ENCODE assay signal across 8 cellular contexts in the genomic region with DNA sequence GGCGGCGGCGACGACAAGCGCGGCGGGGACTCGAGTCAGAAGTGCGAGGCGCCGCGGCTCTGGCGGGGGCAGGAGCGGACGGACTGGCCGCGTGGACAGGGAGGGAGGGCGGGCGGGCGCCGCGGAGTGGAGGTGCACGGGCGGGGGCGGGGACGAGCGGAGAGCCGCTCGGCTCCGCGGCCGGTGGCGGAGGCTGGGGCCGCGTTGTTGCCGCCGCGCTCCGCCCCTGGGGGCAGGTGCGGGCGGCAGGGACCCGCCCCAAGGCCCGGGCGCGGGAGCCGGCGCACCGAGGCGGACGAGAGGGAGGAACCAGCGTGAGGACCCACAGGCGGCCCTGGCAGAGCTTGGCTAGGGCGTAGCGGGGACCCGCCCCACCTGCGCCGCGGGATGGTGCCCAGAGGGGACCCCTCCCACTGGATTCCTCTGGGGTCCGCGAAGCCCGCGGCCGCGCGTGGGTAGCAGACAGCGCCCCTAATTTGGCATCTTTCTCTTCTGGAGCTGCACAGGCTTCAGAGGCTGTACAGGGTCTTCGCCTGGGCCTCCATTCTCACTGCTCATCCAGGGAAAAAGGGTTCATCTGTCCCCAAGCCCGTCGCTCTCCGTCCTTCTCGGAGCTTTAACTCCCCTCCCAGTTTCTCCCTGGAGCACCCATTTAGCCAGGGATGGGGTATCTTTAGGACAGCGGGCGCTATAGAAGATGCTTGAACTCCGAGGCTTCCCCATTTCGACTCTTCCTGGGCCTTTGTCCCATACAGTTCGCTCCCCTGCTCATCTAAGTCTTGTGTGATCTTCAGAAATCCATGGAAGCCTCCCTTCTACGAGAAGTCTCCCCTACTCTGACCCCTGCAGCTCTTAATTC. TPM values are rescaled to one million over a fixed set of nuclear protein-coding genes. Genes with fewer than 3 reads are reported as not detected.
A peak's percentile ranks its signal among the peaks of the same experiment; 100 is the strongest.
DNase-seq lines count a peak whose midpoint lies in the region; ATAC-seq and TF ChIP-seq lines count a peak whose summit lies in the region.

A gene (minus strand): TSS at position 45 of the 859 bp plus-strand sequence.

- H3K27me3 Mint-ChIP-seq in CD8-positive, alpha-beta T cell (ENCODE audit: low read depth) = peaks cover 66% of the 10 kb centered on the region
- peaks cover 9 to 25% (median 12%) of the 10 kb centered on the region in 3 donors for H3K27me3 Mint-ChIP-seq in immature natural killer cell (ENCODE audit: low read depth in 3 of 3)

- POLR2A ChIA-PET in CD8-positive, alpha-beta T cell (lab: Charles Lee) = interaction anchor here (0.8 kb wide), 1 partner anchor 9 kb away, joined by 3 read pairs; no protein-coding TSS in a partner anchor

- CTCF ChIA-PET in CD8-positive, alpha-beta T cell (lab: Charles Lee) = interaction anchor here (1.0 kb wide), 1 partner anchor 10 kb away, joined by 3 read pairs; no protein-coding TSS in a partner anchor

- no peaks in the 10 kb centered on the region for H3K36me3 Mint-ChIP-seq in CD8-positive, alpha-beta T cell
- no peaks in the 10 kb centered on the region for H3K36me3 Mint-ChIP-seq in immature natural killer cell

- peak; percentile 68 for ATAC-seq in CD8-positive, alpha-beta T cell
- ATAC-seq in GM21576 (IDR thresholded peaks at IDR 0.05; ENCODE audit: unreplicated experiment) (peak; percentile 36), GM18498 (IDR thresholded peaks at IDR 0.05; ENCODE audit: unreplicated experiment) (no peak)

- H3K4me1 ChIP-seq in CD8-positive, alpha-beta T cell (ENCODE audit: insufficient read depth, low read length) = peaks cover 7% of the 10 kb centered on the region

- TF ChIP-seq CTCF in CD8-positive, alpha-beta T cell (IDR thresholded peaks at IDR 0.05) = no peak

- intact Hi-C loops in CD8-positive, alpha-beta T cell (cut with DNase I, micrococcal nuclease) = loop anchor here (5.0 to 10.0 kb wide), 2 partner anchors 54 to 82 kb away; no protein-coding TSS in a partner anchor

- H3K4me1 Mint-ChIP-seq in CD8-positive, alpha-beta T cell (ENCODE audit: low read depth) = peaks cover 14% of the 10 kb centered on the region
- H3K4me1 Mint-ChIP-seq in immature natural killer cell = peaks cover 35 to 37% of the 10 kb centered on the region in 2 donors

- H3K27me3 ChIP-seq in CD8-positive, alpha-beta T cell (ENCODE audit: insufficient read depth, low read length) = peaks cover 11% of the 10 kb centered on the region

- no peaks in the 10 kb centered on the region for H3K9me3 ChIP-seq in CD8-positive, alpha-beta T cell (ENCODE audit: low read length)

- no peaks in the 10 kb centered on the region for H3K36me3 ChIP-seq in CD8-positive, alpha-beta T cell (ENCODE audit: insufficient read depth, low read length)

- H3K27ac Mint-ChIP-seq in CD8-positive, alpha-beta T cell = no peak within 1 kb of the TSS
- peak within 1 kb of the TSS in 3 of 6 donors; percentile 3 to 47 (median 39) for H3K27ac Mint-ChIP-seq in immature natural killer cell

- H3K4me3 Mint-ChIP-seq in CD8-positive, alpha-beta T cell = peak within 1 kb of the TSS; percentile 78
- H3K4me3 Mint-ChIP-seq in immature natural killer cell = peak within 1 kb of the TSS; percentile 82 to 88 (median 85)

- H3K27ac ChIP-seq in CD8-positive, alpha-beta T cell (ENCODE audit: low read depth, low read length) = no peak within 1 kb of the TSS

- no peaks in the 10 kb centered on the region for H3K9me3 Mint-ChIP-seq in CD8-positive, alpha-beta T cell
- peaks cover 0 to 1% (median 0%) of the 10 kb centered on the region in 6 donors for H3K9me3 Mint-ChIP-seq in immature natural killer cell

- peak within 1 kb of the TSS; percentile 34 for H3K4me3 ChIP-seq in CD8-positive, alpha-beta T cell (ENCODE audit: low read depth, low read length)

- peak in 4 of 7 experiments; percentile 13 to 56 (median 30) for DNase-seq in CD8-positive, alpha-beta T cell
- DNase-seq in NCI-H345 treated with DMSO at 0.1 percent for 48 hours (lab: John Stamatoyannopoulos, UW; ENCODE audit: unreplicated experiment) (peak; percentile 50), astrocyte of the hippocampus (ENCODE audit: low read depth, low spot score) (peak; percentile 30), immature natural killer cell (peak; percentile 25 to 37 (median 35)), SIG-M5 treated with dmso at 0.1 percent for 504 hours (lab: John Stamatoyannopoulos, UW; ENCODE audit: unreplicated experiment) (no peak)
- peak; percentile 24 for DNase-seq in stimulated activated CD8-positive, alpha-beta memory T cell treated with anti-CD3 and anti-CD28 coated beads, Interleukin-4, amount 100 ng/mL, for 24 hours (ENCODE audit: low read depth)

RNA-seq across cellular contexts. Expression of the gene that starts here (rescaled TPM):
- under 1 TPM; 0.14 to 0.19 TPM for total RNA-seq in CD8-positive, alpha-beta T cell
- polyA plus RNA-seq in immature natural killer cell = 1 to 10 TPM; 1.1 to 5.2 (median 2.8) TPM

Comparison
In these comparisons a context has a peak if more than half of its experiments do, and no peak if none do; other contexts are left out.
1. Peak in DNase-seq, ATAC-seq and H3K4me3 ChIP-seq in CD8-positive, alpha-beta T cell; RNA of the gene not detected or under 1 TPM.